In genomic region chr2:24360963-24361330, GRCh38 we compare ENCODE assay signal across 8 cellular contexts. TPM values are rescaled to one million over a fixed set of nuclear protein-coding genes. Genes with fewer than 3 reads are reported as not detected.
A peak's percentile ranks its signal among the peaks of the same experiment; 100 is the strongest.
DNase-seq lines count a peak whose midpoint lies in the region; ATAC-seq, FAIRE-seq and TF ChIP-seq lines count a peak whose summit lies in the region.

No MANE protein-coding gene starts in this region.

- DNase-seq in activated T-cell treated with anti-CD3 and anti-CD28 coated beads, Interleukin-2, amount 50 U/mL, for 24 hours = no peak
- no peak for DNase-seq in activated T-cell treated with anti-CD3 and anti-CD28 coated beads, Interleukin-2, amount 50 U/mL, for 1 hour
- no peak for DNase-seq in astrocyte of the spinal cord (ENCODE audit: low read depth, low spot score)
- no peak for DNase-seq in lower lobe of right lung
- DNase-seq in tibial artery = no peak
- DNase-seq in frontal cortex (ENCODE audit: low spot score in 2 of 2) = no peak

- peaks cover 41% of the 10 kb centered on the region for H3K4me1 ChIP-seq in lower lobe of right lung
- H3K4me1 ChIP-seq in tibial artery = peaks cover 0 to 37% (median 13%) of the 10 kb centered on the region in 4 donors

- in situ Hi-C loops in astrocyte of the spinal cord (cut with HindIII; ENCODE audit: low sequenced_read_pairs) = no loop called here

- no peak for FAIRE-seq in frontal cortex (lab: Jason Lieb, UNC)

- no peaks in the 10 kb centered on the region for H3K36me3 ChIP-seq in lower lobe of right lung
- no peaks in the 10 kb centered on the region for H3K36me3 ChIP-seq in tibial artery

- TF ChIP-seq CTCF in astrocyte of the spinal cord (IDR thresholded peaks at IDR 0.05; ENCODE audit: low read depth, low read length) = no peak
- no peak for TF ChIP-seq CTCF in lower lobe of right lung (IDR thresholded peaks at IDR 0.05)
- TF ChIP-seq CTCF in tibial artery (IDR thresholded peaks at IDR 0.05) = no peak

- H3K4me3 ChIP-seq in astrocyte of the spinal cord (ENCODE audit: low read depth, low read length) (peak overlapping the region; percentile 76), lower lobe of right lung (peak overlapping the region; percentile 96), tibial artery (peak overlapping the region; percentile 84 to 90)

- no peaks in the 10 kb centered on the region for H3K27me3 Mint-ChIP-seq in activated T-cell treated with anti-CD3 and anti-CD28 coated beads, Interleukin-2, amount 50 U/mL, for 24 hours

- H3K4me1 Mint-ChIP-seq in activated T-cell treated with anti-CD3 and anti-CD28 coated beads, Interleukin-2, amount 50 U/mL, for 24 hours (ENCODE audit: low read depth) = peaks cover 24% of the 10 kb centered on the region

- H3K27ac ChIP-seq in lower lobe of right lung (peak overlapping the region; percentile 99), tibial artery (peak overlapping the region; percentile 88 to 98)

- intact Hi-C loops in lower lobe of right lung (cut with DNase I) (no loop called here), tibial artery (cut with DNase I; ENCODE audit: low total_unique reads) (no loop called here)

- peak overlapping the region; percentile 92 for H3K27ac Mint-ChIP-seq in activated T-cell treated with anti-CD3 and anti-CD28 coated beads, Interleukin-2, amount 50 U/mL, for 24 hours

- H3K9me3 ChIP-seq in lower lobe of right lung = no peaks in the 10 kb centered on the region
- H3K9me3 ChIP-seq in tibial artery = no peaks in the 10 kb centered on the region

- no peaks in the 10 kb centered on the region for H3K9me3 Mint-ChIP-seq in activated T-cell treated with anti-CD3 and anti-CD28 coated beads, Interleukin-2, amount 50 U/mL, for 24 hours

- ATAC-seq in lower lobe of right lung (no peak), HG03439 (IDR thresholded peaks at IDR 0.05; ENCODE audit: unreplicated experiment) (no peak), GM18519 (IDR thresholded peaks at IDR 0.05; ENCODE audit: low FRiP score, unreplicated experiment) (no peak)

- H3K4me3 Mint-ChIP-seq in activated T-cell treated with anti-CD3 and anti-CD28 coated beads, Interleukin-2, amount 50 U/mL, for 24 hours = peak overlapping the region; percentile 87

- H3K27me3 ChIP-seq in lower lobe of right lung (ENCODE audit: low read depth) = no peaks in the 10 kb centered on the region
- no peaks in the 10 kb centered on the region for H3K27me3 ChIP-seq in tibial artery

- H3K36me3 Mint-ChIP-seq in activated T-cell treated with anti-CD3 and anti-CD28 coated beads, Interleukin-2, amount 50 U/mL, for 24 hours (ENCODE audit: low read depth) = peaks cover 15% of the 10 kb centered on the region

RNA-seq across cellular contexts. Expression of gene ITSN2, which starts 0.6 kb away (rescaled TPM):
- total RNA-seq in lower lobe of right lung (92.8 TPM), frontal cortex (25.3 TPM)
